Comparison of ENCODE assay signal across 8 cellular contexts in genomic region chr4:30716158-30716557, GRCh38. TPM values are rescaled to one million over a fixed set of nuclear protein-coding genes. Genes with fewer than 3 reads are reported as not detected.
A peak's percentile ranks its signal among the peaks of the same experiment; 100 is the strongest.
DNase-seq lines count a peak whose midpoint lies in the region; ATAC-seq, FAIRE-seq and TF ChIP-seq lines count a peak whose summit lies in the region.

No MANE protein-coding gene starts in this region.

- H3K27ac Mint-ChIP-seq in activated naive CD8-positive, alpha-beta T cell treated with anti-CD3 and anti-CD28 coated beads, Interleukin-2, amount 10 ng/mL, durations not matched to agents 7 days and 5 days: no peak overlapping the region

- peaks cover 20% of the 10 kb centered on the region for H3K4me1 Mint-ChIP-seq in activated naive CD8-positive, alpha-beta T cell treated with anti-CD3 and anti-CD28 coated beads, Interleukin-2, amount 10 ng/mL, durations not matched to agents 7 days and 5 days

- H3K27me3 ChIP-seq in upper lobe of right lung: peaks cover 33% of the 10 kb centered on the region

- no peak for ATAC-seq in activated naive CD8-positive, alpha-beta T cell treated with anti-CD3 and anti-CD28 coated beads, Interleukin-2, amount 10 ng/mL, durations not matched to agents 7 days and 5 days (ENCODE audit: low read depth)
- ATAC-seq in upper lobe of right lung (no peak), HG02588 (IDR thresholded peaks at IDR 0.05; ENCODE audit: unreplicated experiment) (no peak), GM18861 (IDR thresholded peaks at IDR 0.05; ENCODE audit: unreplicated experiment) (no peak)

- H3K36me3 ChIP-seq in upper lobe of right lung: no peaks in the 10 kb centered on the region

- H3K9me3 ChIP-seq in upper lobe of right lung: no peaks in the 10 kb centered on the region

- TF ChIP-seq CTCF in upper lobe of right lung (IDR thresholded peaks at IDR 0.05): peak; percentile 51

- H3K27ac ChIP-seq in upper lobe of right lung: no peak overlapping the region

- H3K36me3 Mint-ChIP-seq in activated naive CD8-positive, alpha-beta T cell treated with anti-CD3 and anti-CD28 coated beads, Interleukin-2, amount 10 ng/mL, durations not matched to agents 7 days and 5 days: peaks cover 5% of the 10 kb centered on the region

- intact Hi-C loops in upper lobe of right lung (cut with DNase I): no loop called here

- H3K4me3 Mint-ChIP-seq in activated naive CD8-positive, alpha-beta T cell treated with anti-CD3 and anti-CD28 coated beads, Interleukin-2, amount 10 ng/mL, durations not matched to agents 7 days and 5 days: peak overlapping the region; percentile 59

- DNase-seq in ELR (ENCODE audit: low read depth) (peak; percentile 63), upper lobe of right lung (no peak), ecto neural progenitor cell (ENCODE audit: low spot score) (no peak)
- peak; percentile 22 for DNase-seq in Jurkat, Clone E6-1 (ENCODE audit: low read depth, low spot score)
- DNase-seq in activated naive CD8-positive, alpha-beta T cell treated with anti-CD3 and anti-CD28 coated beads, Interleukin-2, amount 10 ng/mL, durations not matched to agents 7 days and 5 days: no peak

- peaks cover 21% of the 10 kb centered on the region for H3K4me1 ChIP-seq in upper lobe of right lung

- peaks cover 36% of the 10 kb centered on the region for H3K27me3 Mint-ChIP-seq in activated naive CD8-positive, alpha-beta T cell treated with anti-CD3 and anti-CD28 coated beads, Interleukin-2, amount 10 ng/mL, durations not matched to agents 7 days and 5 days

- H3K9me3 Mint-ChIP-seq in activated naive CD8-positive, alpha-beta T cell treated with anti-CD3 and anti-CD28 coated beads, Interleukin-2, amount 10 ng/mL, durations not matched to agents 7 days and 5 days: peaks cover 1% of the 10 kb centered on the region

- peak overlapping the region; percentile 42 for H3K4me3 ChIP-seq in Jurkat, Clone E6-1 (ENCODE audit: low read length)
- peak overlapping the region; percentile 40 for H3K4me3 ChIP-seq in upper lobe of right lung

- peak; percentile 95 for FAIRE-seq in islet of Langerhans (lab: Jason Lieb, UNC)

- POLR2A ChIA-PET in activated naive CD8-positive, alpha-beta T cell treated with anti-CD3 and anti-CD28 coated beads, Interleukin-2, amount 10 ng/mL, durations not matched to agents 7 days and 5 days (lab: Charles Lee): no interaction called here

RNA-seq across cellular contexts. Expression of gene PCDH7, which starts 4.0 kb away (rescaled TPM):
- not detected for polyA plus RNA-seq in Jurkat, Clone E6-1 (2012; ENCODE audit: insufficient read depth, insufficient read length)
- not detected for total RNA-seq in activated naive CD8-positive, alpha-beta T cell treated with anti-CD3 and anti-CD28 coated beads, Interleukin-2, amount 10 ng/mL, durations not matched to agents 7 days and 5 days
- 8.0 TPM for total RNA-seq in upper lobe of right lung

Comparison
In these comparisons a context has a peak if more than half of its experiments do, and no peak if none do; other contexts are left out.
1. DNase-seq: peak in ELR (single experiment) and Jurkat, Clone E6-1 (single experiment); none in activated naive CD8-positive, alpha-beta T cell treated with anti-CD3 and anti-CD28 coated beads, Interleukin-2, amount 10 ng/mL, durations not matched to agents 7 days and 5 days (single experiment), upper lobe of right lung (single experiment) and ecto neural progenitor cell (single experiment).